In the genomic region with DNA sequence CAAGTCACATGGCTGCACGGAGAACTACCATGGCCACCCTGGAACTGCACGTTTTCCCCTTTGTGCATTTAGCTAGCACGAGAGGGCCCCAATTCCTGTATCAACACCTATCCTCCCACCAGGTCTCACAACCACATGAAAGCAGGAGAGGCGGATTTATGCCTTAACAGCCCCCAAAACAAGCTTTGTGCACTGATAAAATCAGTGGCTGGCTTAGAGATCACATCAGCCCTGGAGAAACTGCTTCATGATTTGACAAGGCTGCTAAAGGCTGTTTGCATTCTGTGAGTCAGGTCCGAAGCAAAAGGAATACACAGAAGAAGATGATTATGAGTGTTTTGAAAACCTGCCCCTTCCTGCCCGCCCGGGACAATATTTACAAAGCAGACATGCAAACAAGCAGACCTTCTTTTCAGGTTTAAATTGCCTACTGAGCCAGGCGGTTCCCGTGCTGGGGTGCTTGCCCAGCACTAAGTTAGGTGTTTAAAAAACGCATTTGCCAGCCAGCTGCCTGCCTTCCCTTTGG, we compare ENCODE assay signal across 1 cellular context.
TF ChIP-seq lines count a peak whose summit lies in the region.

No MANE protein-coding gene starts in this region.

TF ChIP-seq in HepG2, 621 proteins besides CTCF, POLR2A, EP300 and RAD21 (continued from another document and continues in another):
- peak; percentile 25; the same call in 1 of the 2 replicates for TF ChIP-seq MNT (IDR thresholded peaks at IDR 0.05)
- TF ChIP-seq RORA (CRISPR knock-in tag; IDR thresholded peaks at IDR 0.05), result no peak
- TF ChIP-seq ZNF205 (CRISPR knock-in tag; IDR thresholded peaks at IDR 0.05), result peak; percentile 79
- TF ChIP-seq NFKBIZ (CRISPR knock-in tag; IDR thresholded peaks at IDR 0.05), result 0 out of 2 replicates have a peak, but pooled peaks have one; percentile 52
- TF ChIP-seq, protein P1, sequence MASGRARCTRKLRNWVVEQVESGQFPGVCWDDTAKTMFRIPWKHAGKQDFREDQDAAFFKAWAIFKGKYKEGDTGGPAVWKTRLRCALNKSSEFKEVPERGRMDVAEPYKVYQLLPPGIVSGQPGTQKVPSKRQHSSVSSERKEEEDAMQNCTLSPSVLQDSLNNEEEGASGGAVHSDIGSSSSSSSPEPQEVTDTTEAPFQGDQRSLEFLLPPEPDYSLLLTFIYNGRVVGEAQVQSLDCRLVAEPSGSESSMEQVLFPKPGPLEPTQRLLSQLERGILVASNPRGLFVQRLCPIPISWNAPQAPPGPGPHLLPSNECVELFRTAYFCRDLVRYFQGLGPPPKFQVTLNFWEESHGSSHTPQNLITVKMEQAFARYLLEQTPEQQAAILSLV (CRISPR knock-in tag; IDR thresholded peaks at IDR 0.05; ENCODE audit: borderline replicate concordance), result no peak
- TF ChIP-seq ZNF326 (CRISPR knock-in tag; IDR thresholded peaks at IDR 0.05; ENCODE audit: borderline replicate concordance), result no peak
- TF ChIP-seq ZMAT3 (CRISPR knock-in tag; conservative IDR thresholded peaks at IDR 0.05), result no peak
- TF ChIP-seq, protein P2, sequence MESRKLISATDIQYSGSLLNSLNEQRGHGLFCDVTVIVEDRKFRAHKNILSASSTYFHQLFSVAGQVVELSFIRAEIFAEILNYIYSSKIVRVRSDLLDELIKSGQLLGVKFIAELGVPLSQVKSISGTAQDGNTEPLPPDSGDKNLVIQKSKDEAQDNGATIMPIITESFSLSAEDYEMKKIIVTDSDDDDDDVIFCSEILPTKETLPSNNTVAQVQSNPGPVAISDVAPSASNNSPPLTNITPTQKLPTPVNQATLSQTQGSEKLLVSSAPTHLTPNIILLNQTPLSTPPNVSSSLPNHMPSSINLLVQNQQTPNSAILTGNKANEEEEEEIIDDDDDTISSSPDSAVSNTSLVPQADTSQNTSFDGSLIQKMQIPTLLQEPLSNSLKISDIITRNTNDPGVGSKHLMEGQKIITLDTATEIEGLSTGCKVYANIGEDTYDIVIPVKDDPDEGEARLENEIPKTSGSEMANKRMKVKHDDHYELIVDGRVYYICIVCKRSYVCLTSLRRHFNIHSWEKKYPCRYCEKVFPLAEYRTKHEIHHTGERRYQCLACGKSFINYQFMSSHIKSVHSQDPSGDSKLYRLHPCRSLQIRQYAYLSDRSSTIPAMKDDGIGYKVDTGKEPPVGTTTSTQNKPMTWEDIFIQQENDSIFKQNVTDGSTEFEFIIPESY (CRISPR knock-in tag; IDR thresholded peaks at IDR 0.05), result no peak
- no peak for TF ChIP-seq ZNF484 (CRISPR knock-in tag; IDR thresholded peaks at IDR 0.05; ENCODE audit: borderline replicate concordance, low read depth)
- no peak for TF ChIP-seq TOE1 (CRISPR knock-in tag; IDR thresholded peaks at IDR 0.05)
- no peak for TF ChIP-seq NFYB (CRISPR knock-in tag; IDR thresholded peaks at IDR 0.05)
- no peak for TF ChIP-seq JARID2 (CRISPR knock-in tag; IDR thresholded peaks at IDR 0.05; ENCODE audit: insufficient replicate concordance)
- TF ChIP-seq ONECUT2 (CRISPR knock-in tag; IDR thresholded peaks at IDR 0.05), result no peak
- TF ChIP-seq HCFC1 (IDR thresholded peaks at IDR 0.05; ENCODE audit: low read depth, low read length), result no peak
- no peak for TF ChIP-seq ATF2 (CRISPR knock-in tag; IDR thresholded peaks at IDR 0.05)
- 0 out of 2 replicates have a peak, but pooled peaks have one; percentile 52 for TF ChIP-seq ZNF510 (CRISPR knock-in tag; IDR thresholded peaks at IDR 0.05; ENCODE audit: low read depth)
- no peak for TF ChIP-seq ELF4 (CRISPR knock-in tag; IDR thresholded peaks at IDR 0.05; ENCODE audit: borderline replicate concordance)
- TF ChIP-seq ZNF557 (CRISPR knock-in tag; IDR thresholded peaks at IDR 0.05), result no peak
- TF ChIP-seq, protein P3, sequence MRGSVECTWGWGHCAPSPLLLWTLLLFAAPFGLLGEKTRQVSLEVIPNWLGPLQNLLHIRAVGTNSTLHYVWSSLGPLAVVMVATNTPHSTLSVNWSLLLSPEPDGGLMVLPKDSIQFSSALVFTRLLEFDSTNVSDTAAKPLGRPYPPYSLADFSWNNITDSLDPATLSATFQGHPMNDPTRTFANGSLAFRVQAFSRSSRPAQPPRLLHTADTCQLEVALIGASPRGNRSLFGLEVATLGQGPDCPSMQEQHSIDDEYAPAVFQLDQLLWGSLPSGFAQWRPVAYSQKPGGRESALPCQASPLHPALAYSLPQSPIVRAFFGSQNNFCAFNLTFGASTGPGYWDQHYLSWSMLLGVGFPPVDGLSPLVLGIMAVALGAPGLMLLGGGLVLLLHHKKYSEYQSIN (CRISPR knock-in tag; IDR thresholded peaks at IDR 0.05; ENCODE audit: borderline replicate concordance), result no peak
- TF ChIP-seq GFI1 (CRISPR knock-in tag; IDR thresholded peaks at IDR 0.05; ENCODE audit: borderline replicate concordance), result peak; percentile 93
- TF ChIP-seq HOXA3 (CRISPR knock-in tag; IDR thresholded peaks at IDR 0.05), result peak; percentile 52; the same call in 1 of the 2 replicates
- peak; percentile 76; the same call in 1 of the 2 replicates for TF ChIP-seq MED13 (CRISPR knock-in tag; IDR thresholded peaks at IDR 0.05)
- TF ChIP-seq WIZ (CRISPR knock-in tag; IDR thresholded peaks at IDR 0.05), result no peak
- peak; percentile 80 for TF ChIP-seq MED8 (CRISPR knock-in tag; IDR thresholded peaks at IDR 0.05; ENCODE audit: insufficient replicate concordance)
- no peak for TF ChIP-seq AKAP8 (CRISPR knock-in tag; IDR thresholded peaks at IDR 0.05)
- no peak for TF ChIP-seq ZNF75D (CRISPR knock-in tag; IDR thresholded peaks at IDR 0.05; ENCODE audit: borderline replicate concordance)
- TF ChIP-seq, protein P4, sequence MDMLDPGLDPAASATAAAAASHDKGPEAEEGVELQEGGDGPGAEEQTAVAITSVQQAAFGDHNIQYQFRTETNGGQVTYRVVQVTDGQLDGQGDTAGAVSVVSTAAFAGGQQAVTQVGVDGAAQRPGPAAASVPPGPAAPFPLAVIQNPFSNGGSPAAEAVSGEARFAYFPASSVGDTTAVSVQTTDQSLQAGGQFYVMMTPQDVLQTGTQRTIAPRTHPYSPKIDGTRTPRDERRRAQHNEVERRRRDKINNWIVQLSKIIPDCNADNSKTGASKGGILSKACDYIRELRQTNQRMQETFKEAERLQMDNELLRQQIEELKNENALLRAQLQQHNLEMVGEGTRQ (IDR thresholded peaks at IDR 0.05; ENCODE audit: low read depth, low read length), result no peak
- TF ChIP-seq, protein P4 (CRISPR knock-in tag; IDR thresholded peaks at IDR 0.05; ENCODE audit: borderline replicate concordance), result no peak
- 0 out of 2 replicates have a peak, but pooled peaks have one; percentile 27 for TF ChIP-seq SP4 (CRISPR knock-in tag; IDR thresholded peaks at IDR 0.05)
- no peak for TF ChIP-seq ZNF709 (CRISPR knock-in tag; IDR thresholded peaks at IDR 0.05)
- TF ChIP-seq ZNF383 (CRISPR knock-in tag; IDR thresholded peaks at IDR 0.05; ENCODE audit: borderline replicate concordance), result no peak
- no peak for TF ChIP-seq ZNF563 (CRISPR knock-in tag; IDR thresholded peaks at IDR 0.05)
- TF ChIP-seq ZNF674 (CRISPR knock-in tag; IDR thresholded peaks at IDR 0.05; ENCODE audit: low read depth), result no peak
- TF ChIP-seq, protein P5, sequence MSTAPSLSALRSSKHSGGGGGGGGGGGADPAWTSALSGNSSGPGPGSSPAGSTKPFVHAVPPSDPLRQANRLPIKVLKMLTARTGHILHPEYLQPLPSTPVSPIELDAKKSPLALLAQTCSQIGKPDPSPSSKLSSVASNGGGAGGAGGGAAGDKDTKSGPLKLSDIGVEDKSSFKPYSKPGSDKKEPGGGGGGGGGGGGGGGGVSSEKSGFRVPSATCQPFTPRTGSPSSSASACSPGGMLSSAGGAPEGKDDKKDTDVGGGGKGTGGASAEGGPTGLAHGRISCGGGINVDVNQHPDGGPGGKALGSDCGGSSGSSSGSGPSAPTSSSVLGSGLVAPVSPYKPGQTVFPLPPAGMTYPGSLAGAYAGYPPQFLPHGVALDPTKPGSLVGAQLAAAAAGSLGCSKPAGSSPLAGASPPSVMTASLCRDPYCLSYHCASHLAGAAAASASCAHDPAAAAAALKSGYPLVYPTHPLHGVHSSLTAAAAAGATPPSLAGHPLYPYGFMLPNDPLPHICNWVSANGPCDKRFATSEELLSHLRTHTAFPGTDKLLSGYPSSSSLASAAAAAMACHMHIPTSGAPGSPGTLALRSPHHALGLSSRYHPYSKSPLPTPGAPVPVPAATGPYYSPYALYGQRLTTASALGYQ (CRISPR knock-in tag; IDR thresholded peaks at IDR 0.05), result peak; percentile 91
- no peak for TF ChIP-seq CREB1 (IDR thresholded peaks at IDR 0.05)
- TF ChIP-seq CREB1 (CRISPR knock-in tag; IDR thresholded peaks at IDR 0.05), result peak; percentile 55; the same call in 1 of the 2 replicates
- 0 out of 2 replicates have a peak, but pooled peaks have one; percentile 58 for TF ChIP-seq SNAPC2 (CRISPR knock-in tag; IDR thresholded peaks at IDR 0.05)
- TF ChIP-seq TBL1XR1 (IDR thresholded peaks at IDR 0.05; ENCODE audit: borderline replicate concordance, low read length, partially characterized antibody), result no peak
- no peak for TF ChIP-seq ZNF652 (CRISPR knock-in tag; IDR thresholded peaks at IDR 0.05; ENCODE audit: borderline replicate concordance, low read depth)
- TF ChIP-seq, protein P6, sequence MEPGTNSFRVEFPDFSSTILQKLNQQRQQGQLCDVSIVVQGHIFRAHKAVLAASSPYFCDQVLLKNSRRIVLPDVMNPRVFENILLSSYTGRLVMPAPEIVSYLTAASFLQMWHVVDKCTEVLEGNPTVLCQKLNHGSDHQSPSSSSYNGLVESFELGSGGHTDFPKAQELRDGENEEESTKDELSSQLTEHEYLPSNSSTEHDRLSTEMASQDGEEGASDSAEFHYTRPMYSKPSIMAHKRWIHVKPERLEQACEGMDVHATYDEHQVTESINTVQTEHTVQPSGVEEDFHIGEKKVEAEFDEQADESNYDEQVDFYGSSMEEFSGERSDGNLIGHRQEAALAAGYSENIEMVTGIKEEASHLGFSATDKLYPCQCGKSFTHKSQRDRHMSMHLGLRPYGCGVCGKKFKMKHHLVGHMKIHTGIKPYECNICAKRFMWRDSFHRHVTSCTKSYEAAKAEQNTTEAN (CRISPR knock-in tag; conservative IDR thresholded peaks at IDR 0.05), result no peak
- TF ChIP-seq NFIB (CRISPR knock-in tag; IDR thresholded peaks at IDR 0.05; ENCODE audit: borderline replicate concordance), result no peak
- peak; percentile 22; the same call in 1 of the 2 replicates for TF ChIP-seq POGZ (CRISPR knock-in tag; IDR thresholded peaks at IDR 0.05)
- no peak for TF ChIP-seq HNRNPK (IDR thresholded peaks at IDR 0.05; ENCODE audit: low read depth, low read length, poor library complexity, severe bottlenecking)
- TF ChIP-seq SUZ12 (IDR thresholded peaks at IDR 0.05; ENCODE audit: low read depth, low read length), result no peak
- TF ChIP-seq, protein P7, sequence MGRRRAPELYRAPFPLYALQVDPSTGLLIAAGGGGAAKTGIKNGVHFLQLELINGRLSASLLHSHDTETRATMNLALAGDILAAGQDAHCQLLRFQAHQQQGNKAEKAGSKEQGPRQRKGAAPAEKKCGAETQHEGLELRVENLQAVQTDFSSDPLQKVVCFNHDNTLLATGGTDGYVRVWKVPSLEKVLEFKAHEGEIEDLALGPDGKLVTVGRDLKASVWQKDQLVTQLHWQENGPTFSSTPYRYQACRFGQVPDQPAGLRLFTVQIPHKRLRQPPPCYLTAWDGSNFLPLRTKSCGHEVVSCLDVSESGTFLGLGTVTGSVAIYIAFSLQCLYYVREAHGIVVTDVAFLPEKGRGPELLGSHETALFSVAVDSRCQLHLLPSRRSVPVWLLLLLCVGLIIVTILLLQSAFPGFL (CRISPR knock-in tag; IDR thresholded peaks at IDR 0.05), result no peak
- no peak for TF ChIP-seq AGO1 (IDR thresholded peaks at IDR 0.05; ENCODE audit: low read depth, low read length, poor library complexity, severe bottlenecking)
- TF ChIP-seq, protein P8, sequence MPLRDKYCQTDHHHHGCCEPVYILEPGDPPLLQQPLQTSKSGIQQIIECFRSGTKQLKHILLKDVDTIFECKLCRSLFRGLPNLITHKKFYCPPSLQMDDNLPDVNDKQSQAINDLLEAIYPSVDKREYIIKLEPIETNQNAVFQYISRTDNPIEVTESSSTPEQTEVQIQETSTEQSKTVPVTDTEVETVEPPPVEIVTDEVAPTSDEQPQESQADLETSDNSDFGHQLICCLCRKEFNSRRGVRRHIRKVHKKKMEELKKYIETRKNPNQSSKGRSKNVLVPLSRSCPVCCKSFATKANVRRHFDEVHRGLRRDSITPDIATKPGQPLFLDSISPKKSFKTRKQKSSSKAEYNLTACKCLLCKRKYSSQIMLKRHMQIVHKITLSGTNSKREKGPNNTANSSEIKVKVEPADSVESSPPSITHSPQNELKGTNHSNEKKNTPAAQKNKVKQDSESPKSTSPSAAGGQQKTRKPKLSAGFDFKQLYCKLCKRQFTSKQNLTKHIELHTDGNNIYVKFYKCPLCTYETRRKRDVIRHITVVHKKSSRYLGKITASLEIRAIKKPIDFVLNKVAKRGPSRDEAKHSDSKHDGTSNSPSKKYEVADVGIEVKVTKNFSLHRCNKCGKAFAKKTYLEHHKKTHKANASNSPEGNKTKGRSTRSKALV (CRISPR knock-in tag; IDR thresholded peaks at IDR 0.05), result peak; percentile 45; the same call in 1 of the 2 replicates
- TF ChIP-seq CENPX (CRISPR knock-in tag; IDR thresholded peaks at IDR 0.05), result no peak
- no peak for TF ChIP-seq ZNF3 (CRISPR knock-in tag; IDR thresholded peaks at IDR 0.05)
